In genomic region chr2:17166506-17166905, GRCh38 we compare ENCODE assay signal across 13 cellular contexts.
DNase-seq lines count a peak whose midpoint lies in the region; FAIRE-seq and TF ChIP-seq lines count a peak whose summit lies in the region.
"Had no signal": no experiment of that assay in that cellular context is flagged by ENCODE, and none has a peak within 500 bp of the region (broad histone marks: within the 10 kb centered on the region; RNA-seq: fewer than 3 reads in every experiment).

No MANE protein-coding gene starts in this region.

- DNase-seq in GM03348 (ENCODE audit: low spot score) (peak; percentile 15), MG63 (peak; percentile 59), astrocyte (ENCODE audit: low read depth) (peak; percentile 60), mesenchymal stem cell (peak; percentile 59), nucleus accumbens (lab: John Stamatoyannopoulos, UW) (no peak), hippocampal formation (lab: John Stamatoyannopoulos, UW) (no peak)
- no peak for DNase-seq in activated CD8-positive, alpha-beta memory T cell treated with anti-CD3 and anti-CD28 coated beads for 24 hours
- DNase-seq in stimulated activated naive CD4-positive, alpha-beta T cell treated with Interleukin-2 at 50 U/mL for 16 hours (lab: John Stamatoyannopoulos, UW) = no peak
- DNase-seq: activated CD8-positive, alpha-beta T cell treated with anti-CD3 and anti-CD28 coated beads for 36 hours; activated naive CD8-positive, alpha-beta T cell treated with anti-CD3 and anti-CD28 coated beads, Interleukin-2, amount 10 ng/mL, durations not matched to agents 7 days and 5 days had no signal

- H3K4me3 Mint-ChIP-seq in astrocyte (ENCODE audit: unreplicated experiment) = peak overlapping the region; percentile 2
- H3K4me3 Mint-ChIP-seq: activated CD8-positive, alpha-beta T cell treated with anti-CD3 and anti-CD28 coated beads for 36 hours; activated naive CD8-positive, alpha-beta T cell treated with anti-CD3 and anti-CD28 coated beads, Interleukin-2, amount 10 ng/mL, durations not matched to agents 7 days and 5 days; nephron; stimulated activated naive CD8-positive, alpha-beta T cell treated with anti-CD3 and anti-CD28 coated beads, Interleukin-15, Interleukin-2, amounts not matched to agents 100 ng/mL and 50 ng/mL, for 24 hours had no signal

- H2AFZ ChIP-seq in astrocyte (ENCODE audit: low read depth, low read length) = no peak overlapping the region
- H2AFZ ChIP-seq in mesenchymal stem cell (ENCODE audit: low read depth, low read length) = no peak overlapping the region

- no peak for FAIRE-seq in astrocyte (lab: Jason Lieb, UNC)
- FAIRE-seq: GM12878 had no signal

- H3K23ac ChIP-seq in mesenchymal stem cell (ENCODE audit: low read length in 2 of 2) = no peak overlapping the region

- no peaks in the 10 kb centered on the region for H3K9me3 Mint-ChIP-seq in astrocyte (ENCODE audit: unreplicated experiment)
- H3K9me3 Mint-ChIP-seq: activated CD8-positive, alpha-beta T cell treated with anti-CD3 and anti-CD28 coated beads for 36 hours; activated naive CD8-positive, alpha-beta T cell treated with anti-CD3 and anti-CD28 coated beads, Interleukin-2, amount 10 ng/mL, durations not matched to agents 7 days and 5 days; nephron had no signal

- H3K4ac ChIP-seq in mesenchymal stem cell (ENCODE audit: low read depth in 1 of 2, low read length in 2 of 2) = no peak overlapping the region

- H2BK5ac ChIP-seq in mesenchymal stem cell (ENCODE audit: low read depth, low read length, poor library complexity, severe bottlenecking) = no peak overlapping the region

- no peak overlapping the region for H3K9ac ChIP-seq in astrocyte (ENCODE audit: low read length)
- no peak overlapping the region for H3K9ac ChIP-seq in mesenchymal stem cell (ENCODE audit: low read length)

- H3K27ac ChIP-seq in astrocyte (ENCODE audit: low read depth, low read length) (no peak overlapping the region), mesenchymal stem cell (ENCODE audit: low read length, poor library complexity, severe bottlenecking) (peak overlapping the region; percentile 33)

- no peaks in the 10 kb centered on the region for H3K9me3 ChIP-seq in MG63
- no peaks in the 10 kb centered on the region for H3K9me3 ChIP-seq in astrocyte (ENCODE audit: insufficient read depth, low read depth, low read length)
- H3K9me3 ChIP-seq in mesenchymal stem cell (ENCODE audit: control insufficient read depth, low read length) = no peaks in the 10 kb centered on the region

- no peak overlapping the region for H3K18ac ChIP-seq in mesenchymal stem cell (ENCODE audit: low read depth in 1 of 2, low read length in 2 of 2)

- H3K14ac ChIP-seq in mesenchymal stem cell (ENCODE audit: low read length in 2 of 2) = no peak overlapping the region

- H3K79me2 ChIP-seq in astrocyte (ENCODE audit: insufficient read depth, low read length) = no peaks in the 10 kb centered on the region

- no peaks in the 10 kb centered on the region for H4K20me1 ChIP-seq in astrocyte (ENCODE audit: insufficient read depth, low read length)

- 63% methylated on average over 4 of the region's 4 CpGs for WGBS in mesenchymal stem cell

- H3K27ac Mint-ChIP-seq in astrocyte (ENCODE audit: unreplicated experiment) = peak overlapping the region; percentile 91
- H3K27ac Mint-ChIP-seq: activated CD8-positive, alpha-beta T cell treated with anti-CD3 and anti-CD28 coated beads for 36 hours; activated naive CD8-positive, alpha-beta T cell treated with anti-CD3 and anti-CD28 coated beads, Interleukin-2, amount 10 ng/mL, durations not matched to agents 7 days and 5 days; nephron; stimulated activated naive CD8-positive, alpha-beta T cell treated with anti-CD3 and anti-CD28 coated beads, Interleukin-15, Interleukin-2, amounts not matched to agents 100 ng/mL and 50 ng/mL, for 24 hours had no signal

- H3K4me2 ChIP-seq in astrocyte (ENCODE audit: low read length) (peak overlapping the region; percentile 1), mesenchymal stem cell (ENCODE audit: low read length, poor library complexity, severe bottlenecking) (no peak overlapping the region)

- no peak overlapping the region for H4K8ac ChIP-seq in mesenchymal stem cell (ENCODE audit: low read length)

- H3K27me3 ChIP-seq in MG63 (no peaks in the 10 kb centered on the region), astrocyte (ENCODE audit: insufficient read depth, low read length) (no peaks in the 10 kb centered on the region), mesenchymal stem cell (ENCODE audit: control insufficient read depth in 1 of 2, insufficient read depth in 1 of 2, low read length in 2 of 2) (no peaks in the 10 kb centered on the region)

- no peaks in the 10 kb centered on the region for H3K36me3 Mint-ChIP-seq in astrocyte (ENCODE audit: low read depth, unreplicated experiment)
- H3K36me3 Mint-ChIP-seq: activated naive CD8-positive, alpha-beta T cell treated with anti-CD3 and anti-CD28 coated beads, Interleukin-2, amount 10 ng/mL, durations not matched to agents 7 days and 5 days had no signal

- H3K4me3 ChIP-seq in MG63 = no peak overlapping the region
- no peak overlapping the region for H3K4me3 ChIP-seq in astrocyte (ENCODE audit: insufficient read depth, low read depth, low read length)
- H3K4me3 ChIP-seq in mesenchymal stem cell (ENCODE audit: insufficient read depth in 1 of 2, low read depth in 1 of 2, low read length in 2 of 2) = no peak overlapping the region
- H3K4me3 ChIP-seq: GM12878 had no signal

- peaks cover 23% of the 10 kb centered on the region for H3K4me1 Mint-ChIP-seq in astrocyte (ENCODE audit: low read depth, unreplicated experiment)
- H3K4me1 Mint-ChIP-seq: activated naive CD8-positive, alpha-beta T cell treated with anti-CD3 and anti-CD28 coated beads, Interleukin-2, amount 10 ng/mL, durations not matched to agents 7 days and 5 days; nephron had no signal

- no peak for TF ChIP-seq CTCF in astrocyte (IDR thresholded peaks at IDR 0.05; ENCODE audit: insufficient read depth, low read depth, low read length)

- H3K27me3 Mint-ChIP-seq in astrocyte (ENCODE audit: low read depth, unreplicated experiment) = peaks cover 4% of the 10 kb centered on the region
- H3K27me3 Mint-ChIP-seq: activated CD8-positive, alpha-beta T cell treated with anti-CD3 and anti-CD28 coated beads for 36 hours; activated naive CD8-positive, alpha-beta T cell treated with anti-CD3 and anti-CD28 coated beads, Interleukin-2, amount 10 ng/mL, durations not matched to agents 7 days and 5 days; stimulated activated naive CD8-positive, alpha-beta T cell treated with anti-CD3 and anti-CD28 coated beads, Interleukin-15, Interleukin-2, amounts not matched to agents 100 ng/mL and 50 ng/mL, for 24 hours had no signal

- no peak overlapping the region for H2BK12ac ChIP-seq in mesenchymal stem cell (ENCODE audit: low read length in 2 of 2)

- no peak overlapping the region for H2BK15ac ChIP-seq in mesenchymal stem cell (ENCODE audit: low read depth, poor library complexity, severe bottlenecking)

- H3K36me3 ChIP-seq in MG63 (no peaks in the 10 kb centered on the region), astrocyte (ENCODE audit: insufficient read depth, low read length) (no peaks in the 10 kb centered on the region), mesenchymal stem cell (ENCODE audit: control insufficient read depth in 1 of 2, insufficient read depth in 2 of 2, low read depth in 1 of 2, low read length in 2 of 2) (no peaks in the 10 kb centered on the region)

- H2AK5ac ChIP-seq in mesenchymal stem cell (ENCODE audit: low read length, severe bottlenecking) = no peak overlapping the region

- H3K4me1 ChIP-seq in astrocyte (ENCODE audit: insufficient read depth, low read length) = peaks cover 6% of the 10 kb centered on the region
- H3K4me1 ChIP-seq in mesenchymal stem cell (ENCODE audit: control insufficient read depth, insufficient read depth, low read depth, low read length) = no peaks in the 10 kb centered on the region

- H3K79me1 ChIP-seq in mesenchymal stem cell (replicated peaks; ENCODE audit: low read length, poor library complexity, severe bottlenecking) = no peaks in the 10 kb centered on the region

- H2BK120ac ChIP-seq in mesenchymal stem cell (ENCODE audit: low read depth, low read length) = no peak overlapping the region

- H4K91ac ChIP-seq in mesenchymal stem cell (ENCODE audit: low read length) = no peak overlapping the region

Comparison
In these comparisons a context has a peak if more than half of its experiments do, and no peak if none do; other contexts are left out.
1. DNase-seq: peak in GM03348 (single experiment), MG63 (single experiment), astrocyte (single experiment) and mesenchymal stem cell (single experiment); none in activated CD8-positive, alpha-beta memory T cell treated with anti-CD3 and anti-CD28 coated beads for 24 hours (single experiment), stimulated activated naive CD4-positive, alpha-beta T cell treated with Interleukin-2 at 50 U/mL for 16 hours (single experiment), nucleus accumbens (0 of 56) and hippocampal formation (0 of 2).